ENCODE assay signal across 17 cellular contexts in genomic region chr11:62885137-62885536, GRCh38. TPM values are rescaled to one million over a fixed set of nuclear protein-coding genes. Genes with fewer than 3 reads are reported as not detected.
DNase-seq lines count a peak whose midpoint lies in the region; ATAC-seq, FAIRE-seq and TF ChIP-seq lines count a peak whose summit lies in the region.
"Had no signal": no experiment of that assay in that cellular context is flagged by ENCODE, and none has a peak within 500 bp of the region (broad histone marks: within the 10 kb centered on the region; RNA-seq: fewer than 3 reads in every experiment).

No MANE protein-coding gene starts in this region.

- peaks cover 9% of the 10 kb centered on the region for H3K36me3 Mint-ChIP-seq in IgD-negative memory B cell
- peaks cover 4 to 84% (median 34%) of the 10 kb centered on the region in 3 donors for H3K36me3 Mint-ChIP-seq in naive thymus-derived CD8-positive, alpha-beta T cell

- H3K14ac ChIP-seq in neuronal stem cell (ENCODE audit: low read length): no peak overlapping the region

- H3K36me3 ChIP-seq in K562 (ENCODE audit: control insufficient read depth, insufficient read depth, low read length) (peaks cover 83% of the 10 kb centered on the region), mesendoderm (ENCODE audit: control insufficient read depth, insufficient read depth, low read length) (peaks cover 40% of the 10 kb centered on the region), neuronal stem cell (replicated peaks in 1 of 2; ENCODE audit: control insufficient read depth in 2 of 2, insufficient read depth in 2 of 2, low read length in 2 of 2) (peaks cover 62 to 90% of the 10 kb centered on the region in 2 donors)

- intact Hi-C loops in K562 (cut with micrococcal nuclease): loop anchor here (10.0 kb wide), 1 partner anchor 290 kb away; the partner anchor contains the start of gene TUT1

- ATAC-seq in K562 (no peak), HG02610 (IDR thresholded peaks at IDR 0.05; ENCODE audit: unreplicated experiment) (no peak)
- ATAC-seq in naive thymus-derived CD8-positive, alpha-beta T cell: no peak
- ATAC-seq: GM12878 had no signal

- CTCF ChIA-PET in K562 (lab: Yijun Ruan, JAX; ENCODE audit: low intra/inter-chr PET ratio): interaction anchor here (0.9 kb wide), 1 partner anchor 99 kb away, joined by 4 read pairs; no protein-coding TSS in a partner anchor

- no peak for TF ChIP-seq POLR2A in K562 (conservative IDR thresholded peaks at IDR 0.05)

- in situ Hi-C loops in K562 (cut with MboI): no loop called here

- no peak for TF ChIP-seq EP300 in K562 (IDR thresholded peaks at IDR 0.05; ENCODE audit: low read length)

- no peaks in the 10 kb centered on the region for H3K27me3 ChIP-seq in K562 (ENCODE audit: control insufficient read depth in 2 of 2, insufficient read depth in 2 of 2, low read length in 2 of 2)
- no peaks in the 10 kb centered on the region for H3K27me3 ChIP-seq in mesendoderm (ENCODE audit: insufficient read depth, low read length, poor library complexity)
- no peaks in the 10 kb centered on the region for H3K27me3 ChIP-seq in neuronal stem cell (ENCODE audit: control insufficient read depth in 3 of 3, insufficient read depth in 3 of 3, low read depth in 1 of 3, low read length in 3 of 3)
- H3K27me3 ChIP-seq: SJSA1, tibial nerve had no signal

- H4K20me1 ChIP-seq in K562 (replicated peaks; ENCODE audit: control insufficient read depth, insufficient read depth, low read length): peaks cover 64% of the 10 kb centered on the region

- H2BK15ac ChIP-seq in mesendoderm (replicated peaks; ENCODE audit: low read depth): no peak overlapping the region
- H2BK15ac ChIP-seq in neuronal stem cell (ENCODE audit: low read length): no peak overlapping the region

- no TSS peak for BruUV-seq in K562 (replicated peaks; lab: Mats Ljungman, UMichigan)

- peak overlapping the region; percentile 73 for H3K4me2 ChIP-seq in K562 (ENCODE audit: insufficient read depth, low read length)
- no peak overlapping the region for H3K4me2 ChIP-seq in mesendoderm (ENCODE audit: low read length)
- H3K4me2 ChIP-seq in neuronal stem cell (ENCODE audit: insufficient read depth, low read length, poor library complexity, severe bottlenecking): no peak overlapping the region

- H3K27me3 Mint-ChIP-seq in IgD-negative memory B cell: no peaks in the 10 kb centered on the region
- no peaks in the 10 kb centered on the region for H3K27me3 Mint-ChIP-seq in naive thymus-derived CD8-positive, alpha-beta T cell

- H2AK5ac ChIP-seq in mesendoderm (ENCODE audit: low read length): no peak overlapping the region
- no peak overlapping the region for H2AK5ac ChIP-seq in neuronal stem cell (ENCODE audit: low read depth, low read length)

- H3K9ac ChIP-seq in K562 (ENCODE audit: insufficient read depth in 1 of 2, low read depth in 2 of 2, low read length in 2 of 2) (peak overlapping the region; percentile 22 to 81; a peak in 3 of 4 replicates), mesendoderm (ENCODE audit: low read length) (peak overlapping the region; percentile 3), neuronal stem cell (ENCODE audit: low read depth, low read length, poor library complexity) (no peak overlapping the region)

- H3K4me1 Mint-ChIP-seq in IgD-negative memory B cell: peaks cover 18 to 37% (median 20%) of the 10 kb centered on the region in 3 donors
- H3K4me1 Mint-ChIP-seq in naive thymus-derived CD8-positive, alpha-beta T cell: peaks cover 31 to 53% (median 49%) of the 10 kb centered on the region in 4 donors

- no peaks in the 10 kb centered on the region for H3K9me3 Mint-ChIP-seq in IgD-negative memory B cell
- no peaks in the 10 kb centered on the region for H3K9me3 Mint-ChIP-seq in naive thymus-derived CD8-positive, alpha-beta T cell

- H2BK120ac ChIP-seq in mesendoderm (ENCODE audit: low read depth, low read length) (no peak overlapping the region), neuronal stem cell (ENCODE audit: low read depth, low read length) (no peak overlapping the region)

- H3K9me1 ChIP-seq in K562 (ENCODE audit: control insufficient read depth, insufficient read depth, low read length): peaks cover 2% of the 10 kb centered on the region

- peak overlapping the region in 1 of 4 donors; percentile 25 for H3K4me3 Mint-ChIP-seq in IgD-negative memory B cell
- H3K4me3 Mint-ChIP-seq in naive thymus-derived CD8-positive, alpha-beta T cell: peak overlapping the region in 4 of 10 donors; percentile 12 to 22 (median 18)

- peak overlapping the region in 2 of 3 donors; percentile 39 to 43 for H3K27ac Mint-ChIP-seq in IgD-negative memory B cell
- peak overlapping the region in 5 of 10 donors; percentile 59 to 83 (median 62) for H3K27ac Mint-ChIP-seq in naive thymus-derived CD8-positive, alpha-beta T cell

- H3K79me2 ChIP-seq in K562 (ENCODE audit: control insufficient read depth, insufficient read depth, low read length) (peaks cover 73% of the 10 kb centered on the region), mesendoderm (ENCODE audit: control insufficient read depth, insufficient read depth, low read length) (peaks cover 53% of the 10 kb centered on the region)

- H4K8ac ChIP-seq in mesendoderm (ENCODE audit: low read depth, low read length) (no peak overlapping the region), neuronal stem cell (ENCODE audit: low read depth, low read length) (no peak overlapping the region)

- H3K18ac ChIP-seq in mesendoderm (ENCODE audit: low read length) (no peak overlapping the region), neuronal stem cell (ENCODE audit: low read length) (no peak overlapping the region)

- H4K5ac ChIP-seq in mesendoderm (ENCODE audit: low read length): no peak overlapping the region

- no peak overlapping the region for H3K56ac ChIP-seq in mesendoderm (ENCODE audit: low read length)

- H3K79me1 ChIP-seq in mesendoderm (ENCODE audit: low read length): peaks cover 23% of the 10 kb centered on the region
- peaks cover 16% of the 10 kb centered on the region for H3K79me1 ChIP-seq in neuronal stem cell (ENCODE audit: low read depth, low read length)

- DNase-seq in AG10803 (ENCODE audit: low read depth): no peak
- DNase-seq in K562 (ENCODE audit: extremely low read depth in 1 of 4, low spot score in 3 of 4): no peak
- no peak for DNase-seq in mesendoderm
- no peak for DNase-seq in SKM-1 (lab: John Stamatoyannopoulos, UW; ENCODE audit: unreplicated experiment)
- no peak for DNase-seq in neuronal stem cell (ENCODE audit: low spot score)
- no peak for DNase-seq in naive thymus-derived CD8-positive, alpha-beta T cell
- DNase-seq: cerebellar nuclear complex, left ventricle myocardium inferior had no signal

- H3K4ac ChIP-seq in mesendoderm (ENCODE audit: low read depth, low read length) (no peak overlapping the region), neuronal stem cell (ENCODE audit: low read length) (no peak overlapping the region)

- H3K27ac ChIP-seq in K562 (ENCODE audit: extremely low read depth, low read depth, low read length) (peak overlapping the region; percentile 43; the same call in 1 of the 3 replicates), mesendoderm (ENCODE audit: low read depth, low read length) (no peak overlapping the region), neuronal stem cell (replicated peaks; ENCODE audit: low read length) (no peak overlapping the region)
- H3K27ac ChIP-seq: left ventricle myocardium inferior, SJSA1 had no signal

- no peaks in the 10 kb centered on the region for H3K9me3 ChIP-seq in K562 (replicated peaks; ENCODE audit: control insufficient read depth, insufficient read depth, low read depth, low read length)
- H3K9me3 ChIP-seq in neuronal stem cell (replicated peaks in 1 of 2; ENCODE audit: control insufficient read depth in 2 of 2, insufficient read depth in 1 of 2, low read depth in 1 of 2, low read length in 2 of 2): no peaks in the 10 kb centered on the region
- H3K9me3 ChIP-seq: left ventricle myocardium inferior, SJSA1, tibial nerve had no signal

- H2BK12ac ChIP-seq in neuronal stem cell (ENCODE audit: low read length): no peak overlapping the region

- H2AFZ ChIP-seq in K562 (ENCODE audit: low read depth, low read length): no peak overlapping the region
- H2AFZ ChIP-seq in neuronal stem cell (ENCODE audit: low read length): no peak overlapping the region

- no peak overlapping the region for H3K23ac ChIP-seq in mesendoderm (ENCODE audit: low read length)
- H3K23ac ChIP-seq in neuronal stem cell (ENCODE audit: low read depth, low read length, poor library complexity): no peak overlapping the region

- H4K91ac ChIP-seq in neuronal stem cell (ENCODE audit: low read depth, low read length, poor library complexity): no peak overlapping the region

- H3K4me3 ChIP-seq in AG10803 (ENCODE audit: low read length): peak overlapping the region; percentile 44
- 0 out of 2 replicates have a peak overlapping the region, but pooled peaks have one; percentile 7 for H3K4me3 ChIP-seq in K562
- H3K4me3 ChIP-seq in mesendoderm (ENCODE audit: low read length): no peak overlapping the region
- peak overlapping the region in 1 of 2 donors; percentile 13 for H3K4me3 ChIP-seq in neuronal stem cell (ENCODE audit: low read length in 2 of 2)
- H3K4me3 ChIP-seq: GM12878, left ventricle myocardium inferior, SJSA1, tibial nerve had no signal

- TF ChIP-seq RAD21 in K562 (CRISPR knock-in tag; conservative IDR thresholded peaks at IDR 0.05 in 1 of 2, IDR thresholded peaks at IDR 0.05 in 1 of 2): no peak

- H2BK5ac ChIP-seq in mesendoderm (ENCODE audit: low read length) (no peak overlapping the region), neuronal stem cell (ENCODE audit: low read length) (no peak overlapping the region)

- POLR2A ChIA-PET in K562 (lab: Yijun Ruan, JAX): interaction anchor here (0.6 to 13.1 kb wide), 13 partner anchors 8 to 219 kb away, joined by 3 to 180 read pairs (median 5); partner anchors contain the start of genes TMEM179B and WDR74
- POLR2A ChIA-PET in naive thymus-derived CD8-positive, alpha-beta T cell (lab: Charles Lee): interaction anchor here (0.7 kb wide), 1 partner anchor 123 kb away, joined by 7 read pairs; no protein-coding TSS in a partner anchor

- 84% methylated on average over 6 of the region's 6 CpGs for WGBS in K562 (ENCODE audit: insufficient coverage, low coverage, missing lambda C conversion rate)
- no CpG with 5 or more reads among the region's 6 CpGs for WGBS in mesendoderm (ENCODE audit: extremely low coverage, insufficient coverage, low lambda C conversion rate)
- WGBS in neuronal stem cell (ENCODE audit: extremely low coverage in 2 of 2, insufficient read length in 2 of 2, insufficient replicate concordance in 1 of 2), 2 donors: no CpG with 5 or more reads among the region's 6 CpGs

- TF ChIP-seq CTCF in AG10803 (conservative IDR thresholded peaks at IDR 0.05; ENCODE audit: low read length) (no peak), K562 (IDR thresholded peaks at IDR 0.05 in 2 of 3, conservative IDR thresholded peaks at IDR 0.05 in 1 of 3; ENCODE audit: insufficient read depth in 2 of 3, low read depth in 1 of 3, low read length in 3 of 3) (no peak)

- H3K4me1 ChIP-seq in K562 (replicated peaks in 1 of 2; ENCODE audit: control insufficient read depth in 2 of 2, insufficient read depth in 2 of 2, low read length in 2 of 2) (peaks cover 61 to 64% of the 10 kb centered on the region in 2 experiments), mesendoderm (ENCODE audit: control insufficient read depth, low read depth, low read length) (peaks cover 8% of the 10 kb centered on the region), neuronal stem cell (ENCODE audit: control insufficient read depth in 2 of 2, insufficient read depth in 1 of 2, low read depth in 1 of 2, low read length in 2 of 2) (peaks cover 8 to 29% of the 10 kb centered on the region in 2 donors)

- no peak for FAIRE-seq in K562 (lab: Jason Lieb, UNC)
- FAIRE-seq: frontal cortex, GM12878 had no signal

RNA-seq across cellular contexts. Expression of gene SLC3A2, which starts 4.4 kb away (rescaled TPM):
- polyA plus RNA-seq in IgD-negative memory B cell: 111 TPM
- 762 and 871 TPM in 2 replicates for total RNA-seq in K562 (2011; cell fraction: chromatin; rRNA removed; ENCODE audit: low replicate concordance)
- 808 and 809 TPM in 2 replicates for total RNA-seq in K562 (2011; cell fraction: nucleolus; rRNA removed)
- 628 and 726 TPM in 2 replicates for total RNA-seq in K562 (2011; cell fraction: nucleoplasm; rRNA removed)
- 245 and 289 TPM in 2 replicates for total RNA-seq in K562 (2014; rRNA removed)
- total RNA-seq in K562 (2014; rRNA removed; fragmentation: Illumina TruSeq; extraction: Trizol): 214 and 276 TPM in 2 replicates
- total RNA-seq in K562 (2015; rRNA removed; fragmentation: Illumina TruSeq; extraction: Trizol): 120 and 132 TPM in 2 replicates
- 255 and 276 TPM in 2 replicates for total RNA-seq in K562 (2021)
- polyA plus RNA-seq in K562 (2011; rRNA removed): 282 and 323 TPM in 2 replicates
- 289 and 316 TPM in 2 replicates for polyA plus RNA-seq in K562 (2011; cell fraction: cytosol; rRNA removed)
- 1,169 and 1,253 TPM in 2 replicates for polyA plus RNA-seq in K562 (2011; cell fraction: nucleus; rRNA removed)
- polyA plus RNA-seq in K562 (2012): 196 and 375 TPM in 2 replicates
- 183 and 221 TPM in 2 replicates for polyA plus RNA-seq in K562 (2014; fragmentation: Illumina TruSeq; extraction: Trizol)
- polyA plus RNA-seq in K562 (2014; fragmentation: Nextera tagmentation; extraction: Ambion mirVana): 10 to 100 TPM; 20.0 to 39.7 TPM
- polyA plus RNA-seq in K562 (2014; rRNA removed): 254 and 296 TPM in 2 replicates
- 168 and 173 TPM in 2 replicates for polyA minus RNA-seq in K562 (2011; rRNA and poly(A)+ RNA removed)
- polyA minus RNA-seq in K562 (2011; cell fraction: cytosol; rRNA and poly(A)+ RNA removed): 167 and 196 TPM in 2 replicates
- polyA minus RNA-seq in K562 (2011; cell fraction: nucleus; rRNA and poly(A)+ RNA removed): 164 and 348 TPM in 2 replicates
- 325 TPM for polyA plus RNA-seq in mesendoderm (2013, experiment 1 of 2)
- polyA plus RNA-seq in mesendoderm (2013, experiment 2 of 2): 333 TPM
- polyA plus RNA-seq in neuronal stem cell (2013, experiment 1 of 2): 54.5 TPM
- polyA plus RNA-seq in neuronal stem cell (2013, experiment 2 of 2): 51.5 TPM
- total RNA-seq in naive thymus-derived CD8-positive, alpha-beta T cell: 100 to 1,000 TPM; 352 to 353 TPM
- polyA plus RNA-seq in naive thymus-derived CD8-positive, alpha-beta T cell: 100 to 1,000 TPM; 119 to 164 (median 125) TPM

RNA-seq across cellular contexts. Expression of gene CHRM1, which starts 36.0 kb away (rescaled TPM):
- polyA plus RNA-seq in IgD-negative memory B cell: not detected
- not detected in 2 replicates for total RNA-seq in K562 (2011; cell fraction: chromatin; rRNA removed; ENCODE audit: low replicate concordance)
- not detected in 2 replicates for total RNA-seq in K562 (2011; cell fraction: nucleolus; rRNA removed)
- not detected in 2 replicates for total RNA-seq in K562 (2011; cell fraction: nucleoplasm; rRNA removed)
- not detected in 2 replicates for total RNA-seq in K562 (2014; rRNA removed)
- total RNA-seq in K562 (2014; rRNA removed; fragmentation: Illumina TruSeq; extraction: Trizol): not detected in 2 replicates
- total RNA-seq in K562 (2015; rRNA removed; fragmentation: Illumina TruSeq; extraction: Trizol): not detected in 2 replicates
- not detected in 2 replicates for total RNA-seq in K562 (2021)
- polyA plus RNA-seq in K562 (2011; rRNA removed): not detected in 2 replicates
- polyA plus RNA-seq in K562 (2011; cell fraction: cytosol; rRNA removed): not detected in 2 replicates
- polyA plus RNA-seq in K562 (2011; cell fraction: nucleus; rRNA removed): not detected in 2 replicates
- not detected in 2 replicates for polyA plus RNA-seq in K562 (2012)
- not detected in 2 replicates for polyA plus RNA-seq in K562 (2014; fragmentation: Illumina TruSeq; extraction: Trizol)
- not detected for polyA plus RNA-seq in K562 (2014; fragmentation: Nextera tagmentation; extraction: Ambion mirVana)
- polyA plus RNA-seq in K562 (2014; rRNA removed): not detected in 2 replicates
- polyA minus RNA-seq in K562 (2011; rRNA and poly(A)+ RNA removed): not detected in 2 replicates
- not detected in 2 replicates for polyA minus RNA-seq in K562 (2011; cell fraction: cytosol; rRNA and poly(A)+ RNA removed)
- polyA minus RNA-seq in K562 (2011; cell fraction: nucleus; rRNA and poly(A)+ RNA removed): not detected in 2 replicates
- polyA plus RNA-seq in mesendoderm (2013, experiment 1 of 2): not detected
- 0.01 TPM for polyA plus RNA-seq in mesendoderm (2013, experiment 2 of 2)
- polyA plus RNA-seq in neuronal stem cell (2013, experiment 1 of 2): not detected
- not detected for polyA plus RNA-seq in neuronal stem cell (2013, experiment 2 of 2)
- not detected for total RNA-seq in naive thymus-derived CD8-positive, alpha-beta T cell
- not detected for polyA plus RNA-seq in naive thymus-derived CD8-positive, alpha-beta T cell
- total RNA-seq: activated CD8-positive, alpha-beta memory T cell treated with anti-CD3 and anti-CD28 coated beads for 36 hours; GM12878; left ventricle myocardium inferior; NCI-H460; pulmonary artery endothelial cell; SJSA1; tibial nerve had no signal
- polyA plus RNA-seq: GM12878 had no signal

RNA-seq across cellular contexts. Expression of gene WDR74, which starts 45.7 kb away (rescaled TPM):
- polyA plus RNA-seq in IgD-negative memory B cell: 57.5 TPM
- 146 and 260 TPM in 2 replicates for total RNA-seq in K562 (2011; cell fraction: chromatin; rRNA removed; ENCODE audit: low replicate concordance)
- 230 and 252 TPM in 2 replicates for total RNA-seq in K562 (2011; cell fraction: nucleolus; rRNA removed)
- 260 and 399 TPM in 2 replicates for total RNA-seq in K562 (2011; cell fraction: nucleoplasm; rRNA removed)
- total RNA-seq in K562 (2014; rRNA removed): 210 and 239 TPM in 2 replicates
- total RNA-seq in K562 (2014; rRNA removed; fragmentation: Illumina TruSeq; extraction: Trizol): 94.6 and 112 TPM in 2 replicates
- 122 and 128 TPM in 2 replicates for total RNA-seq in K562 (2015; rRNA removed; fragmentation: Illumina TruSeq; extraction: Trizol)
- total RNA-seq in K562 (2021): 136 TPM in 2 replicates
- polyA plus RNA-seq in K562 (2011; rRNA removed): 87.2 and 92.0 TPM in 2 replicates
- 101 and 156 TPM in 2 replicates for polyA plus RNA-seq in K562 (2011; cell fraction: cytosol; rRNA removed)
- 223 and 302 TPM in 2 replicates for polyA plus RNA-seq in K562 (2011; cell fraction: nucleus; rRNA removed)
- polyA plus RNA-seq in K562 (2012): 75.1 and 119 TPM in 2 replicates
- polyA plus RNA-seq in K562 (2014; fragmentation: Illumina TruSeq; extraction: Trizol): 114 and 118 TPM in 2 replicates
- polyA plus RNA-seq in K562 (2014; fragmentation: Nextera tagmentation; extraction: Ambion mirVana): 10 to 100 TPM; 32.7 to 46.2 TPM
- polyA plus RNA-seq in K562 (2014; rRNA removed): 165 and 208 TPM in 2 replicates
- 96.2 and 110 TPM in 2 replicates for polyA minus RNA-seq in K562 (2011; rRNA and poly(A)+ RNA removed)
- 51.0 and 53.7 TPM in 2 replicates for polyA minus RNA-seq in K562 (2011; cell fraction: cytosol; rRNA and poly(A)+ RNA removed)
- polyA minus RNA-seq in K562 (2011; cell fraction: nucleus; rRNA and poly(A)+ RNA removed): 178 and 418 TPM in 2 replicates
- polyA plus RNA-seq in mesendoderm (2013, experiment 1 of 2): 71.5 TPM
- polyA plus RNA-seq in mesendoderm (2013, experiment 2 of 2): 71.4 TPM
- polyA plus RNA-seq in neuronal stem cell (2013, experiment 1 of 2): 31.6 TPM
- polyA plus RNA-seq in neuronal stem cell (2013, experiment 2 of 2): 30.7 TPM
- total RNA-seq in naive thymus-derived CD8-positive, alpha-beta T cell: 100 to 1,000 TPM; 129 to 130 TPM
- 10 to 100 TPM; 35.7 to 64.0 (median 49.4) TPM for polyA plus RNA-seq in naive thymus-derived CD8-positive, alpha-beta T cell

RNA-seq across cellular contexts. Expression of gene TEX54, which starts 52.5 kb away (rescaled TPM):
- polyA plus RNA-seq in IgD-negative memory B cell (not detected), K562 (2011; rRNA removed) (not detected in 2 replicates), K562 (2014; fragmentation: Illumina TruSeq; extraction: Trizol) (not detected in 2 replicates), K562 (2014; fragmentation: Nextera tagmentation; extraction: Ambion mirVana) (not detected), K562 (2014; rRNA removed) (not detected in 2 replicates)
- 0.93 TPM in 1 of 2 replicates, not detected in the other for total RNA-seq in K562 (2011; cell fraction: chromatin; rRNA removed; ENCODE audit: low replicate concordance)
- 2.0 TPM in 1 of 2 replicates, not detected in the other for total RNA-seq in K562 (2011; cell fraction: nucleolus; rRNA removed)
- 1.2 TPM in 1 of 2 replicates, not detected in the other for total RNA-seq in K562 (2011; cell fraction: nucleoplasm; rRNA removed)
- total RNA-seq in K562 (2014; rRNA removed) (not detected in 2 replicates), K562 (2014; rRNA removed; fragmentation: Illumina TruSeq; extraction: Trizol) (not detected in 2 replicates), K562 (2015; rRNA removed; fragmentation: Illumina TruSeq; extraction: Trizol) (not detected in 2 replicates), K562 (2021) (not detected in 2 replicates)
- not detected in 2 replicates for polyA plus RNA-seq in K562 (2011; cell fraction: cytosol; rRNA removed)
- not detected in 2 replicates for polyA plus RNA-seq in K562 (2011; cell fraction: nucleus; rRNA removed)
- polyA plus RNA-seq in K562 (2012): not detected in 2 replicates
- polyA minus RNA-seq in K562 (2011; rRNA and poly(A)+ RNA removed): not detected in 2 replicates
- polyA minus RNA-seq in K562 (2011; cell fraction: cytosol; rRNA and poly(A)+ RNA removed): not detected in 2 replicates
- polyA minus RNA-seq in K562 (2011; cell fraction: nucleus; rRNA and poly(A)+ RNA removed): not detected in 2 replicates
- not detected for polyA plus RNA-seq in mesendoderm (2013, experiment 1 of 2)
- polyA plus RNA-seq in mesendoderm (2013, experiment 2 of 2): not detected
- not detected for polyA plus RNA-seq in neuronal stem cell (2013, experiment 1 of 2)
- 0.11 TPM for polyA plus RNA-seq in neuronal stem cell (2013, experiment 2 of 2)
- under 1 TPM; 0.88 to 0.91 TPM for total RNA-seq in naive thymus-derived CD8-positive, alpha-beta T cell
- 1 to 10 TPM; 1.6 to 2.2 (median 1.7) TPM for polyA plus RNA-seq in naive thymus-derived CD8-positive, alpha-beta T cell
- total RNA-seq: frontal cortex, left ventricle myocardium inferior, NCI-H460, SJSA1, tibial nerve had no signal

RNA-seq across cellular contexts. Expression of gene STX5, which starts 53.3 kb away (rescaled TPM):
- polyA plus RNA-seq in IgD-negative memory B cell (39.8 TPM), K562 (2011; rRNA removed) (28.6 and 34.5 TPM in 2 replicates), K562 (2014; fragmentation: Illumina TruSeq; extraction: Trizol) (27.8 TPM in 2 replicates), K562 (2014; fragmentation: Nextera tagmentation; extraction: Ambion mirVana) (1 to 10 TPM; 2.8 to 3.6 TPM), K562 (2014; rRNA removed) (23.7 and 27.7 TPM in 2 replicates)
- 46.3 and 74.6 TPM in 2 replicates for total RNA-seq in K562 (2011; cell fraction: chromatin; rRNA removed; ENCODE audit: low replicate concordance)
- total RNA-seq in K562 (2011; cell fraction: nucleolus; rRNA removed): 33.7 and 41.5 TPM in 2 replicates
- 38.8 and 41.1 TPM in 2 replicates for total RNA-seq in K562 (2011; cell fraction: nucleoplasm; rRNA removed)
- total RNA-seq in K562 (2014; rRNA removed) (24.3 and 28.3 TPM in 2 replicates), K562 (2014; rRNA removed; fragmentation: Illumina TruSeq; extraction: Trizol) (17.2 and 17.4 TPM in 2 replicates), K562 (2015; rRNA removed; fragmentation: Illumina TruSeq; extraction: Trizol) (19.4 TPM in 2 replicates), K562 (2021) (24.8 and 26.9 TPM in 2 replicates)
- polyA plus RNA-seq in K562 (2011; cell fraction: cytosol; rRNA removed): 35.9 and 38.3 TPM in 2 replicates
- 30.2 and 48.1 TPM in 2 replicates for polyA plus RNA-seq in K562 (2011; cell fraction: nucleus; rRNA removed)
- 22.3 and 69.5 TPM in 2 replicates for polyA plus RNA-seq in K562 (2012)
- polyA minus RNA-seq in K562 (2011; rRNA and poly(A)+ RNA removed): 36.3 and 40.4 TPM in 2 replicates
- 14.2 and 15.6 TPM in 2 replicates for polyA minus RNA-seq in K562 (2011; cell fraction: cytosol; rRNA and poly(A)+ RNA removed)
- polyA minus RNA-seq in K562 (2011; cell fraction: nucleus; rRNA and poly(A)+ RNA removed): 18.3 and 23.7 TPM in 2 replicates
- 20.0 TPM for polyA plus RNA-seq in mesendoderm (2013, experiment 1 of 2)
- 19.2 TPM for polyA plus RNA-seq in mesendoderm (2013, experiment 2 of 2)
- 30.8 TPM for polyA plus RNA-seq in neuronal stem cell (2013, experiment 1 of 2)
- 30.7 TPM for polyA plus RNA-seq in neuronal stem cell (2013, experiment 2 of 2)
- 10 to 100 TPM; 55.6 to 61.7 TPM for total RNA-seq in naive thymus-derived CD8-positive, alpha-beta T cell
- 10 to 100 TPM; 25.4 to 30.4 (median 26.2) TPM for polyA plus RNA-seq in naive thymus-derived CD8-positive, alpha-beta T cell
